39 cellular contexts compared by ENCODE assay signal in the genomic region with DNA sequence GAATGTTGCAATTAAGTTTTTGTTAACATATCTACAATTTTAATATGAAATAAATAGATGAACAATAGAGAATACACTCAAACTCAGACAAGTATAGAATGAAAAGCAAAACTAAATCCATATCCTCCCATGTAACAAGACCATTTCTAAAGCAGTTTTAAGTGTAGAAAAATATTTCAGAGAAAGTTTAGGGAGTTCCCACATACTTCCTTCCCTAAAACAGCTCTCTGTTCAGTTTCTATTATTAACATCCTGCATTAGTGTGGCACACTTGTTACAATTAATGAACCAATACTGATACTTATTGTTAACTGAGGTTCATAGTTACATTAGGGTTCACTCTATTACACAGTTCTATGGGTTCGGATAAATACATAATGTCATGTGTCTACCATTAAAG.
"Had no signal": no experiment of that assay in that cellular context is flagged by ENCODE, and none has a peak within 500 bp of the region (broad histone marks: within the 10 kb centered on the region; RNA-seq: fewer than 3 reads in every experiment).

No MANE protein-coding gene starts in this region.

- H3K4me1 Mint-ChIP-seq: activated CD4-positive, alpha-beta memory T cell treated with anti-CD3 and anti-CD28 coated beads, Interleukin-2, amount 10 ng/mL, durations not matched to agents 7 days and 5 days; activated CD4-positive, alpha-beta T cell treated with anti-CD3 and anti-CD28 coated beads, Interleukin-2, amount 10 ng/mL, durations not matched to agents 7 days and 5 days; activated CD8-positive, alpha-beta memory T cell treated with anti-CD3 and anti-CD28 coated beads, Interleukin-2, amount 10 ng/mL, durations not matched to agents 7 days and 5 days; activated naive CD8-positive, alpha-beta T cell treated with anti-CD3 and anti-CD28 coated beads for 36 hours; activated T-helper 17 cell treated with anti-CD3 and anti-CD28 coated beads, Interleukin-2, amount 50 U/mL, for 72 hours; WTC11 had no signal

- FAIRE-seq: astrocyte, TTC549 had no signal

- H3K36me3 Mint-ChIP-seq: activated CD8-positive, alpha-beta memory T cell treated with anti-CD3 and anti-CD28 coated beads, Interleukin-2, amount 10 ng/mL, durations not matched to agents 7 days and 5 days; activated naive CD4-positive, alpha-beta T cell treated with anti-CD3 and anti-CD28 coated beads, Interleukin-2, amount 50 U/mL, for 72 hours; activated naive CD8-positive, alpha-beta T cell treated with anti-CD3 and anti-CD28 coated beads for 36 hours; WTC11 had no signal

- H3K9me3 Mint-ChIP-seq: activated CD4-positive, alpha-beta memory T cell treated with anti-CD3 and anti-CD28 coated beads, Interleukin-2, amount 10 ng/mL, durations not matched to agents 7 days and 5 days; activated CD4-positive, alpha-beta T cell treated with anti-CD3 and anti-CD28 coated beads, Interleukin-2, amount 10 ng/mL, durations not matched to agents 7 days and 5 days; activated naive CD4-positive, alpha-beta T cell treated with anti-CD3 and anti-CD28 coated beads for 36 hours; activated naive CD4-positive, alpha-beta T cell treated with anti-CD3 and anti-CD28 coated beads, Interleukin-2, amount 50 U/mL, for 72 hours; activated naive CD8-positive, alpha-beta T cell treated with anti-CD3 and anti-CD28 coated beads for 36 hours; activated T-cell treated with anti-CD3 and anti-CD28 coated beads, Interleukin-2, amount 50 U/mL, for 24 hours; activated T-helper 17 cell treated with anti-CD3 and anti-CD28 coated beads, Interleukin-2, amount 50 U/mL, for 72 hours; T-helper 2 cell treated with Interferon-gamma antibody and Interleukin-4, amounts not matched to agents 5 μg/mL and 100 μg/mL, for 36 hours had no signal

- H3K27ac Mint-ChIP-seq: activated CD4-positive, alpha-beta memory T cell treated with anti-CD3 and anti-CD28 coated beads, Interleukin-2, amount 10 ng/mL, durations not matched to agents 7 days and 5 days; activated CD4-positive, alpha-beta T cell treated with anti-CD3 and anti-CD28 coated beads for 36 hours; activated CD4-positive, alpha-beta T cell treated with anti-CD3 and anti-CD28 coated beads, Interleukin-2, amount 10 ng/mL, durations not matched to agents 7 days and 5 days; activated CD8-positive, alpha-beta memory T cell treated with anti-CD3 and anti-CD28 coated beads, Interleukin-2, amount 10 ng/mL, durations not matched to agents 7 days and 5 days; activated CD8-positive, alpha-beta T cell treated with anti-CD3 and anti-CD28 coated beads, Interleukin-2, amount 10 ng/mL, durations not matched to agents 7 days and 5 days; activated naive CD4-positive, alpha-beta T cell treated with anti-CD3 and anti-CD28 coated beads for 36 hours; activated naive CD4-positive, alpha-beta T cell treated with anti-CD3 and anti-CD28 coated beads, Interleukin-2, amount 50 U/mL, for 72 hours; activated naive CD8-positive, alpha-beta T cell treated with anti-CD3 and anti-CD28 coated beads for 36 hours; activated T-cell treated with anti-CD3 and anti-CD28 coated beads, Interleukin-2, amount 50 U/mL, for 24 hours; activated T-helper 1 cell treated with anti-CD3 and anti-CD28 coated beads, Interleukin-12 subunit alpha, Interleukin-12 subunit beta, Interleukin-2, Interleukin-4 antibody, amounts not matched to agents 30 ng/mL and 10 ng/mL and 1 ng/mL, durations not matched to agents 14 hours and 24 hours and 36 hours; activated T-helper 17 cell treated with anti-CD3 and anti-CD28 coated beads, Interleukin-2, amount 50 U/mL, for 72 hours; T-helper 1 cell treated with Interleukin-12 subunit alpha and Interleukin-12 subunit beta and Interleukin-4 antibody, amounts not matched to agents 30 μg/mL and 1 μg/mL, for 36 hours; T-helper 2 cell treated with Interferon-gamma antibody and Interleukin-4, amounts not matched to agents 5 μg/mL and 100 μg/mL, for 36 hours; WTC11 had no signal

- H3K4me3 Mint-ChIP-seq: activated CD4-positive, alpha-beta memory T cell treated with anti-CD3 and anti-CD28 coated beads, Interleukin-2, amount 10 ng/mL, durations not matched to agents 7 days and 5 days; activated CD4-positive, alpha-beta T cell treated with anti-CD3 and anti-CD28 coated beads for 36 hours; activated CD4-positive, alpha-beta T cell treated with anti-CD3 and anti-CD28 coated beads, Interleukin-2, amount 10 ng/mL, durations not matched to agents 7 days and 5 days; activated CD8-positive, alpha-beta memory T cell treated with anti-CD3 and anti-CD28 coated beads, Interleukin-2, amount 10 ng/mL, durations not matched to agents 7 days and 5 days; activated CD8-positive, alpha-beta T cell treated with anti-CD3 and anti-CD28 coated beads, Interleukin-2, amount 10 ng/mL, durations not matched to agents 7 days and 5 days; activated naive CD4-positive, alpha-beta T cell treated with anti-CD3 and anti-CD28 coated beads for 36 hours; activated naive CD8-positive, alpha-beta T cell treated with anti-CD3 and anti-CD28 coated beads for 36 hours; activated T-cell treated with anti-CD3 and anti-CD28 coated beads, Interleukin-2, amount 50 U/mL, for 24 hours; activated T-helper 1 cell treated with anti-CD3 and anti-CD28 coated beads, Interleukin-12 subunit alpha, Interleukin-12 subunit beta, Interleukin-2, Interleukin-4 antibody, amounts not matched to agents 30 ng/mL and 10 ng/mL and 1 ng/mL, durations not matched to agents 14 hours and 24 hours and 36 hours; activated T-helper 17 cell treated with anti-CD3 and anti-CD28 coated beads, Interleukin-2, amount 50 U/mL, for 72 hours; T-helper 1 cell treated with Interleukin-12 subunit alpha and Interleukin-12 subunit beta and Interleukin-4 antibody, amounts not matched to agents 30 μg/mL and 1 μg/mL, for 36 hours; T-helper 2 cell treated with Interferon-gamma antibody and Interleukin-4, amounts not matched to agents 5 μg/mL and 100 μg/mL, for 36 hours; WTC11 had no signal

- DNase-seq: activated CD4-positive, alpha-beta memory T cell treated with anti-CD3 and anti-CD28 coated beads, Interleukin-2, amount 10 ng/mL, durations not matched to agents 7 days and 5 days; activated CD4-positive, alpha-beta T cell treated with anti-CD3 and anti-CD28 coated beads for 1 hour; activated CD4-positive, alpha-beta T cell treated with anti-CD3 and anti-CD28 coated beads for 36 hours; activated CD4-positive, alpha-beta T cell treated with anti-CD3 and anti-CD28 coated beads for 48 hours; activated CD4-positive, alpha-beta T cell treated with anti-CD3 and anti-CD28 coated beads, Interleukin-2, amount 10 ng/mL, durations not matched to agents 7 days and 5 days; activated CD4-positive, alpha-beta T cell treated with anti-CD3 and anti-CD28 coated beads, Interleukin-2, amount 50 U/mL, for 48 hours; activated CD4-positive, CD25-positive, alpha-beta regulatory T cell; activated CD8-positive, alpha-beta memory T cell treated with anti-CD3 and anti-CD28 coated beads for 24 hours; activated CD8-positive, alpha-beta memory T cell treated with anti-CD3 and anti-CD28 coated beads, Interleukin-2, amount 10 ng/mL, durations not matched to agents 7 days and 5 days; activated CD8-positive, alpha-beta memory T cell treated with anti-CD3 and anti-CD28 coated beads, Interleukin-2, amount 50 U/mL, for 48 hours; activated CD8-positive, alpha-beta T cell treated with anti-CD3 and anti-CD28 coated beads, Interleukin-2, amount 10 ng/mL, durations not matched to agents 7 days and 5 days; activated effector memory CD4-positive, alpha-beta T cell treated with anti-CD3 and anti-CD28 coated beads, Interleukin-2, amount 50 U/mL, for 16 hours; activated gamma-delta T cell treated with Interleukin-2 at 50 U/mL for 16 hours; activated naive CD4-positive, alpha-beta T cell; activated naive CD4-positive, alpha-beta T cell treated with anti-CD3 and anti-CD28 coated beads for 36 hours; activated naive CD8-positive, alpha-beta T cell treated with anti-CD3 and anti-CD28 coated beads for 36 hours; activated T-cell treated with anti-CD3 and anti-CD28 coated beads, Interleukin-2, amount 50 U/mL, for 24 hours; activated T-cell treated with anti-CD3 and anti-CD28 coated beads, Interleukin-2, amount 50 U/mL, for 48 hours; adrenal gland; amniotic stem cell; aorta; body of pancreas; brain microvascular endothelial cell; central memory CD4-positive, alpha-beta T cell; SW 1271; T-helper 1 cell; T-helper 2 cell; T-helper 9 cell; WERI-Rb-1 had no signal

- H3K4me3 ChIP-seq: adrenal gland, body of pancreas, breast epithelium had no signal

- ATAC-seq: activated CD4-positive, alpha-beta T cell treated with anti-CD3 and anti-CD28 coated beads for 36 hours; activated CD4-positive, CD25-positive, alpha-beta regulatory T cell treated with anti-CD3 and anti-CD28 coated beads, Interleukin-2, amount 50 U/mL, for 24 hours; activated CD8-positive, alpha-beta memory T cell treated with anti-CD3 and anti-CD28 coated beads, Interleukin-2, amount 10 ng/mL, durations not matched to agents 7 days and 5 days; activated CD8-positive, alpha-beta T cell treated with anti-CD3 and anti-CD28 coated beads, Interleukin-2, amount 10 ng/mL, durations not matched to agents 7 days and 5 days; activated naive CD4-positive, alpha-beta T cell treated with anti-CD3 and anti-CD28 coated beads, Interleukin-2, amount 50 U/mL, for 72 hours; activated T-helper 17 cell treated with anti-CD3 and anti-CD28 coated beads, Interleukin-2, amount 50 U/mL, for 72 hours; body of pancreas; WTC11 had no signal

- H3K27me3 Mint-ChIP-seq: activated CD4-positive, alpha-beta memory T cell treated with anti-CD3 and anti-CD28 coated beads, Interleukin-2, amount 10 ng/mL, durations not matched to agents 7 days and 5 days; activated CD8-positive, alpha-beta memory T cell treated with anti-CD3 and anti-CD28 coated beads, Interleukin-2, amount 10 ng/mL, durations not matched to agents 7 days and 5 days; activated naive CD8-positive, alpha-beta T cell treated with anti-CD3 and anti-CD28 coated beads for 36 hours; activated T-cell treated with anti-CD3 and anti-CD28 coated beads, Interleukin-2, amount 50 U/mL, for 24 hours had no signal
